ENCODE assay signal across 6 cellular contexts in genomic region chr2:113528904-113529303, GRCh38. TPM values are rescaled to one million over a fixed set of nuclear protein-coding genes. Genes with fewer than 3 reads are reported as not detected.
"Had no signal": no experiment of that assay in that cellular context is flagged by ENCODE, and none has a peak within 500 bp of the region (broad histone marks: within the 10 kb centered on the region; RNA-seq: fewer than 3 reads in every experiment).

No MANE protein-coding gene starts in this region.

RNA-seq across cellular contexts. Expression of gene FOXD4L1, which starts 30.4 kb away (rescaled TPM):
- total RNA-seq: GM23248, GM23338, H1, H4, H7, H9 had no signal
- polyA plus RNA-seq: GM23248, GM23338, H1 had no signal
